In the genomic region with DNA sequence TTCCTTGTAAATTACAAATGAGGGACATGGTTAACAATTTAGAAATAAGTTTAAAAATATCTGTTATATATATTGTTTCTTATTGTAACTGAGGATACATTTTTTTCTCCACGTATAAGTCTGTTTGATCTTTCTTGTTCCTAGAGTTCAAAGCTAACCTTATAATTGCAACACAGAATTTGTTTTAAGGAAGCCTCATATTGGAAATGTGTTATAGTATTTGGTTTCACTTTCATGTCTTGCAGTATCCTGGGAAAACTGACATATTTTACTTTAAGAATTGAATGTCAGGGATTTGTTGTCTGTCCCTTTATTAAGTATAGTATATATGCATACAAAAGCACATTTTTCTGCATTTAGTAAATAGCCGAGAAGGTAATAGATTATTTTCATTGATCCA, we compare ENCODE assay signal across 20 cellular contexts.
"Had no signal": no experiment of that assay in that cellular context is flagged by ENCODE, and none has a peak within 500 bp of the region (broad histone marks: within the 10 kb centered on the region; RNA-seq: fewer than 3 reads in every experiment).

No MANE protein-coding gene starts in this region.

- H3K27me3 Mint-ChIP-seq: activated CD4-positive, alpha-beta T cell treated with anti-CD3 and anti-CD28 coated beads, Interleukin-2, amount 10 ng/mL, durations not matched to agents 7 days and 5 days; brain had no signal

- H3K4me1 Mint-ChIP-seq: brain had no signal

- H3K27me3 ChIP-seq: esophagus muscularis mucosa, foreskin keratinocyte, tibial nerve had no signal

- H3K4me1 ChIP-seq: esophagus muscularis mucosa, foreskin keratinocyte had no signal

- H3K27ac Mint-ChIP-seq: activated CD4-positive, alpha-beta T cell treated with anti-CD3 and anti-CD28 coated beads, Interleukin-2, amount 10 ng/mL, durations not matched to agents 7 days and 5 days; activated CD8-positive, alpha-beta T cell treated with anti-CD3 and anti-CD28 coated beads, Interleukin-2, amount 10 ng/mL, durations not matched to agents 7 days and 5 days; activated naive CD4-positive, alpha-beta T cell treated with anti-CD3 and anti-CD28 coated beads for 36 hours had no signal

- H3K9me3 Mint-ChIP-seq: activated CD4-positive, alpha-beta T cell treated with anti-CD3 and anti-CD28 coated beads, Interleukin-2, amount 10 ng/mL, durations not matched to agents 7 days and 5 days; activated naive CD4-positive, alpha-beta T cell treated with anti-CD3 and anti-CD28 coated beads for 36 hours; activated T-cell treated with anti-CD3 and anti-CD28 coated beads, Interleukin-2, amount 50 U/mL, for 4 hours; brain had no signal

- H3K4me3 Mint-ChIP-seq: activated CD4-positive, alpha-beta T cell treated with anti-CD3 and anti-CD28 coated beads, Interleukin-2, amount 10 ng/mL, durations not matched to agents 7 days and 5 days; activated CD8-positive, alpha-beta T cell treated with anti-CD3 and anti-CD28 coated beads, Interleukin-2, amount 10 ng/mL, durations not matched to agents 7 days and 5 days; activated naive CD4-positive, alpha-beta T cell treated with anti-CD3 and anti-CD28 coated beads for 36 hours; activated T-cell treated with anti-CD3 and anti-CD28 coated beads, Interleukin-2, amount 50 U/mL, for 4 hours; brain had no signal

- H3K9me3 ChIP-seq: esophagus muscularis mucosa, left ventricle myocardium inferior, tibial nerve had no signal

- ATAC-seq: activated CD8-positive, alpha-beta T cell treated with anti-CD3 and anti-CD28 coated beads, Interleukin-2, amount 10 ng/mL, durations not matched to agents 7 days and 5 days; activated T-cell treated with anti-CD3 and anti-CD28 coated beads, Interleukin-2, amount 50 U/mL, for 4 hours; foreskin keratinocyte had no signal

- DNase-seq: activated CD4-positive, alpha-beta T cell treated with anti-CD3 and anti-CD28 coated beads, Interleukin-2, amount 10 ng/mL, durations not matched to agents 7 days and 5 days; activated CD4-positive, CD25-positive, alpha-beta regulatory T cell; activated CD8-positive, alpha-beta T cell treated with anti-CD3 and anti-CD28 coated beads, Interleukin-2, amount 10 ng/mL, durations not matched to agents 7 days and 5 days; activated naive CD4-positive, alpha-beta T cell treated with anti-CD3 and anti-CD28 coated beads for 36 hours; activated T-cell treated with anti-CD3 and anti-CD28 coated beads, Interleukin-2, amount 50 U/mL, for 4 hours; anterior cingulate cortex; central memory CD4-positive, alpha-beta T cell; foreskin keratinocyte; hippocampal formation; left ventricle myocardium inferior; mammary epithelial cell; occipital lobe; retina; stimulated activated CD4-positive, alpha-beta T cell treated with anti-CD3 and anti-CD28 coated beads, Interleukin-2, amount 100 ng/mL, for 24 hours; stimulated activated naive CD4-positive, alpha-beta T cell treated with Interleukin-2 at 50 U/mL for 16 hours; SW 1271 had no signal

- H3K27ac ChIP-seq: coronary artery, esophagus muscularis mucosa, foreskin keratinocyte, left ventricle myocardium inferior, tibial nerve had no signal

- H3K4me3 ChIP-seq: coronary artery, esophagus muscularis mucosa, left ventricle myocardium inferior, tibial nerve had no signal
